In genomic region chr17:49739662-49740271, GRCh38 we compare ENCODE assay signal across 9 cellular contexts. TPM values are rescaled to one million over a fixed set of nuclear protein-coding genes. Genes with fewer than 3 reads are reported as not detected.
A peak's percentile ranks its signal among the peaks of the same experiment; 100 is the strongest.
DNase-seq lines count a peak whose midpoint lies in the region; ATAC-seq, FAIRE-seq and TF ChIP-seq lines count a peak whose summit lies in the region.
"Had no signal": no experiment of that assay in that cellular context is flagged by ENCODE, and none has a peak within 500 bp of the region (broad histone marks: within the 10 kb centered on the region; RNA-seq: fewer than 3 reads in every experiment).

No MANE protein-coding gene starts in this region.

- TF ChIP-seq CTCF in HL-60 (IDR thresholded peaks at IDR 0.05; ENCODE audit: insufficient read depth, low read length) (no peak), Peyer's patch (IDR thresholded peaks at IDR 0.05) (no peak), right atrium auricular region (IDR thresholded peaks at IDR 0.05) (no peak)

- no peaks in the 10 kb centered on the region for H3K36me3 ChIP-seq in Peyer's patch
- no peaks in the 10 kb centered on the region for H3K36me3 ChIP-seq in right atrium auricular region
- no peaks in the 10 kb centered on the region for H3K36me3 ChIP-seq in H7 (replicated peaks; ENCODE audit: control insufficient read depth, insufficient read depth, low read length)

- peak; percentile 84 for FAIRE-seq in GM12892 (lab: Jason Lieb, UNC)
- FAIRE-seq: keratinocyte had no signal

- peak overlapping the region; percentile 95 for H3K4me3 Mint-ChIP-seq in activated T-helper 17 cell treated with anti-CD3 and anti-CD28 coated beads, Interleukin-2, amount 50 U/mL, for 72 hours

- H3K27me3 ChIP-seq in HL-60 (ENCODE audit: insufficient read depth, poor library complexity, severe bottlenecking) (no peaks in the 10 kb centered on the region), Peyer's patch (no peaks in the 10 kb centered on the region), right atrium auricular region (no peaks in the 10 kb centered on the region), H7 (ENCODE audit: control insufficient read depth, insufficient read depth, low read length) (no peaks in the 10 kb centered on the region)

- H3K36me3 Mint-ChIP-seq in activated T-helper 17 cell treated with anti-CD3 and anti-CD28 coated beads, Interleukin-2, amount 50 U/mL, for 72 hours (ENCODE audit: low read depth), result peaks cover 9% of the 10 kb centered on the region

- H3K4me3 ChIP-seq in HL-60 (replicated peaks; ENCODE audit: insufficient read depth, low read length) (peak overlapping the region; percentile 51), Peyer's patch (peak overlapping the region in 2 of 4 donors; percentile 8 to 28), right atrium auricular region (no peak overlapping the region), H7 (ENCODE audit: insufficient read depth, low read depth, low read length) (no peak overlapping the region)

- peaks cover 64% of the 10 kb centered on the region for H3K4me1 Mint-ChIP-seq in activated T-helper 17 cell treated with anti-CD3 and anti-CD28 coated beads, Interleukin-2, amount 50 U/mL, for 72 hours

- ATAC-seq in activated T-helper 17 cell treated with anti-CD3 and anti-CD28 coated beads, Interleukin-2, amount 50 U/mL, for 72 hours (replicated peaks), result peak; percentile 88
- no peak for ATAC-seq in HG03039 (IDR thresholded peaks at IDR 0.05; ENCODE audit: unreplicated experiment)

- H3K27ac ChIP-seq in HL-60 (replicated peaks) (peak overlapping the region; percentile 95), Peyer's patch (peak overlapping the region; percentile 71 to 87 (median 82)), right atrium auricular region (peak overlapping the region; percentile 65 to 83)

- DNase-seq in GM12892 (ENCODE audit: insufficient read length), result peak; percentile 46
- DNase-seq in HL-60 (ENCODE audit: low read depth in 1 of 2, low spot score in 1 of 2), result peak; percentile 98 to 99
- DNase-seq in Peyer's patch, result peak; percentile 67 to 98 (median 98)
- DNase-seq in right atrium auricular region (ENCODE audit: low spot score), result peak; percentile 88
- DNase-seq in stimulated activated CD4-positive, alpha-beta T cell treated with anti-CD3 and anti-CD28 coated beads, Interleukin-4, amount 100 ng/mL, for 24 hours, result peak; percentile 82
- no peak for DNase-seq in H7

- no peaks in the 10 kb centered on the region for H3K9me3 Mint-ChIP-seq in activated T-helper 17 cell treated with anti-CD3 and anti-CD28 coated beads, Interleukin-2, amount 50 U/mL, for 72 hours

- H3K27me3 Mint-ChIP-seq in activated T-helper 17 cell treated with anti-CD3 and anti-CD28 coated beads, Interleukin-2, amount 50 U/mL, for 72 hours, result no peaks in the 10 kb centered on the region

- H3K4me1 ChIP-seq in Peyer's patch, result peaks cover 0 to 62% (median 40%) of the 10 kb centered on the region in 4 donors
- H3K4me1 ChIP-seq in right atrium auricular region, result peaks cover 0 to 54% of the 10 kb centered on the region in 2 donors

- peak overlapping the region; percentile 98 for H3K27ac Mint-ChIP-seq in activated T-helper 17 cell treated with anti-CD3 and anti-CD28 coated beads, Interleukin-2, amount 50 U/mL, for 72 hours

- H3K9me3 ChIP-seq in Peyer's patch (no peaks in the 10 kb centered on the region), right atrium auricular region (no peaks in the 10 kb centered on the region)

- TF ChIP-seq POLR2A in GM12892 (IDR thresholded peaks at IDR 0.05; ENCODE audit: low read depth, low read length) (no peak), Peyer's patch (IDR thresholded peaks at IDR 0.05) (no peak)

RNA-seq across cellular contexts. Expression of gene FAM117A, which starts 24.2 kb away (rescaled TPM):
- polyA plus RNA-seq in GM12892 (2012; ENCODE audit: missing spikeins), result 18.2 TPM
- total RNA-seq in Peyer's patch (10 to 100 TPM in 1 of 4 donors, 1 to 10 TPM in 3; 6.5 to 16.5 (median 9.4) TPM), right atrium auricular region (10 to 100 TPM; 15.1 to 15.5 TPM)
- 10 to 100 TPM; 25.8 TPM for total RNA-seq in activated T-helper 17 cell treated with anti-CD3 and anti-CD28 coated beads, Interleukin-2, amount 50 U/mL, for 72 hours
- total RNA-seq in H7 (2014; rRNA removed; shearing (Covaris generic)), result 21.8 and 24.3 TPM in 2 replicates

RNA-seq across cellular contexts. Expression of gene SLC35B1, which starts 32.0 kb away (rescaled TPM):
- 28.3 TPM for polyA plus RNA-seq in GM12892 (2012; ENCODE audit: missing spikeins)
- total RNA-seq in Peyer's patch (100 to 1,000 TPM in 1 of 4 donors, 10 to 100 TPM in 3; 42.1 to 115 (median 78.2) TPM), right atrium auricular region (10 to 100 TPM; 54.1 to 83.6 TPM)
- total RNA-seq in activated T-helper 17 cell treated with anti-CD3 and anti-CD28 coated beads, Interleukin-2, amount 50 U/mL, for 72 hours, result 10 to 100 TPM; 29.1 to 60.9 TPM
- total RNA-seq in H7 (2014; rRNA removed; shearing (Covaris generic)), result 57.6 and 76.6 TPM in 2 replicates

RNA-seq across cellular contexts. Expression of gene KAT7, which starts 48.7 kb away (rescaled TPM):
- polyA plus RNA-seq in GM12892 (2012; ENCODE audit: missing spikeins), result 18.7 TPM
- total RNA-seq in Peyer's patch (10 to 100 TPM; 44.3 to 50.9 (median 45.3) TPM), right atrium auricular region (10 to 100 TPM; 30.5 to 38.2 TPM)
- total RNA-seq in activated T-helper 17 cell treated with anti-CD3 and anti-CD28 coated beads, Interleukin-2, amount 50 U/mL, for 72 hours, result 10 to 100 TPM; 66.4 to 86.4 TPM
- total RNA-seq in H7 (2014; rRNA removed; shearing (Covaris generic)), result 96.1 and 153 TPM in 2 replicates
